ENCODE assay signal across 18 cellular contexts in the genomic region with DNA sequence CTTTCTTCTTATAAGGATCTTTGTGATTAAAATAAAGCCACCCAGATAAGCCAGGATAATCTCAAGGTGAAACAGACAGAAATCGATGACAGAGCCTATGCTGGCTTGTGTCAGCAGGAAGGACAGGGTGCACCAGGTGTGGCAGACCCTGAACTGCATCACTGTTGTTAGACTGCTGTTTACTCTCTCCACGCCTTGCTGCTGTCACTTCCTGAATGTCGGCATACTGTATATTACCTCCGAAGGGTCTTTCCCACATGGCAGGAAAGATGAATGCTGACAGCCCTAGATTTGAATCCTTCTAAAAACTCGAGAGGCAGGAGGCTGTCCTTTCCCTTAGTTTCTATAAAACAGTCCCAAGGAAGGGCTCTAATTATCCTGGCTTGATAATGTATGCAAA. TPM values are rescaled to one million over a fixed set of nuclear protein-coding genes. Genes with fewer than 3 reads are reported as not detected.
DNase-seq lines count a peak whose midpoint lies in the region; ATAC-seq, FAIRE-seq and TF ChIP-seq lines count a peak whose summit lies in the region.
"Had no signal": no experiment of that assay in that cellular context is flagged by ENCODE, and none has a peak within 500 bp of the region (broad histone marks: within the 10 kb centered on the region; RNA-seq: fewer than 3 reads in every experiment).

No MANE protein-coding gene starts in this region.

- peak overlapping the region; percentile 99 for H3K27ac ChIP-seq in OCI-LY3 (ENCODE audit: low read length)
- H3K27ac ChIP-seq: heart right ventricle had no signal

- FAIRE-seq in GM12891 (lab: Jason Lieb, UNC): peak; percentile 91
- FAIRE-seq: G401.6 had no signal

- no peak for TF ChIP-seq POLR2A in GM12891 (IDR thresholded peaks at IDR 0.05; ENCODE audit: low read depth, low read length)

- intact Hi-C loops in Right ventricle myocardium inferior (cut with DNase I): no loop called here

- peak overlapping the region; percentile 20; the same call in 1 of the 2 replicates for H3K4me3 ChIP-seq in OCI-LY3 (ENCODE audit: low read length)
- H3K4me3 ChIP-seq: heart right ventricle had no signal

- no peaks in the 10 kb centered on the region for H3K9me3 Mint-ChIP-seq in memory B cell
- H3K9me3 Mint-ChIP-seq: activated CD8-positive, alpha-beta T cell treated with anti-CD3 and anti-CD28 coated beads for 36 hours; activated T-cell treated with anti-CD3 and anti-CD28 coated beads, Interleukin-2, amount 50 U/mL, for 4 hours; effector memory CD8-positive, alpha-beta T cell had no signal

- H3K9ac ChIP-seq in OCI-LY3 (ENCODE audit: low read length): peak overlapping the region; percentile 97

- peak overlapping the region; percentile 99 for H3K27ac Mint-ChIP-seq in memory B cell
- H3K27ac Mint-ChIP-seq: activated CD8-positive, alpha-beta T cell treated with anti-CD3 and anti-CD28 coated beads for 36 hours; progenitor cell of endocrine pancreas had no signal

- no peaks in the 10 kb centered on the region for H3K36me3 ChIP-seq in OCI-LY3 (replicated peaks; ENCODE audit: low read depth, low read length)
- H3K36me3 ChIP-seq: heart right ventricle had no signal

- H3K36me3 Mint-ChIP-seq in memory B cell: peaks cover 2% of the 10 kb centered on the region

- peak overlapping the region; percentile 71 for H3K4me3 Mint-ChIP-seq in memory B cell
- H3K4me3 Mint-ChIP-seq: activated CD8-positive, alpha-beta T cell treated with anti-CD3 and anti-CD28 coated beads for 36 hours; activated T-cell treated with anti-CD3 and anti-CD28 coated beads, Interleukin-2, amount 50 U/mL, for 4 hours; effector memory CD8-positive, alpha-beta T cell had no signal

- no peak for TF ChIP-seq CTCF in OCI-LY3 (IDR thresholded peaks at IDR 0.05; ENCODE audit: low read depth, low read length)

- no peaks in the 10 kb centered on the region for H3K9me3 ChIP-seq in OCI-LY3 (ENCODE audit: insufficient read depth, low read length)
- H3K9me3 ChIP-seq: heart right ventricle had no signal

- no peaks in the 10 kb centered on the region for H3K27me3 Mint-ChIP-seq in memory B cell

- H4K20me1 ChIP-seq in OCI-LY3 (ENCODE audit: insufficient read depth, low read length): no peaks in the 10 kb centered on the region

- peaks cover 67% of the 10 kb centered on the region for H3K4me1 ChIP-seq in OCI-LY3 (ENCODE audit: low read length)
- H3K4me1 ChIP-seq: Caco-2 had no signal

- H3K79me2 ChIP-seq in OCI-LY3 (ENCODE audit: low read length): no peaks in the 10 kb centered on the region

- ATAC-seq in HG03354 (IDR thresholded peaks at IDR 0.05; ENCODE audit: poor library complexity, severe bottlenecking, unreplicated experiment) (peak; percentile 28), memory B cell (ENCODE audit: low read depth) (peak; percentile 56), Right ventricle myocardium inferior (no peak), HG03097 (IDR thresholded peaks at IDR 0.05; ENCODE audit: low FRiP score, unreplicated experiment) (no peak)
- ATAC-seq: activated CD8-positive, alpha-beta T cell treated with anti-CD3 and anti-CD28 coated beads for 36 hours; activated T-cell treated with anti-CD3 and anti-CD28 coated beads, Interleukin-2, amount 50 U/mL, for 4 hours; effector memory CD8-positive, alpha-beta T cell had no signal

- no peak for DNase-seq in GM12891 (ENCODE audit: insufficient read length, low spot score)
- peak in 1 of 2 donors; percentile 49 for DNase-seq in memory B cell (ENCODE audit: low spot score in 2 of 2)
- DNase-seq in Right ventricle myocardium inferior (ENCODE audit: missing footprints): no peak
- DNase-seq in NCI-H2196 (lab: John Stamatoyannopoulos, UW; ENCODE audit: unreplicated experiment): no peak
- DNase-seq: activated CD8-positive, alpha-beta T cell treated with anti-CD3 and anti-CD28 coated beads for 36 hours; activated naive CD4-positive, alpha-beta T cell treated with anti-CD3 and anti-CD28 coated beads, Interleukin-2, amount 50 U/mL, for 16 hours; activated T-cell treated with anti-CD3 and anti-CD28 coated beads, Interleukin-2, amount 50 U/mL, for 4 hours; Caco-2; effector memory CD8-positive, alpha-beta T cell; heart right ventricle; islet precursor cell; stimulated activated CD4-positive, alpha-beta T cell treated with anti-CD3 and anti-CD28 coated beads, Interleukin-4, amount 100 ng/mL, for 4 hours; T-helper 1 cell had no signal

- no peaks in the 10 kb centered on the region for H3K27me3 ChIP-seq in OCI-LY3 (ENCODE audit: low read depth, low read length)
- H3K27me3 ChIP-seq: heart right ventricle had no signal

- 0 out of 2 replicates have a peak overlapping the region, but pooled peaks have one; percentile 24 for H2AFZ ChIP-seq in OCI-LY3 (ENCODE audit: low read depth, low read length)

- peaks cover 64% of the 10 kb centered on the region for H3K4me1 Mint-ChIP-seq in memory B cell

- H3K4me2 ChIP-seq in OCI-LY3 (ENCODE audit: low read length): peak overlapping the region; percentile 90

TF ChIP-seq in GM12891, 5 proteins besides CTCF, POLR2A, EP300 and RAD21:
- no peak for TF ChIP-seq POU2F2 (IDR thresholded peaks at IDR 0.05; ENCODE audit: low read depth, low read length)
- no peak for TF ChIP-seq SPI1 (IDR thresholded peaks at IDR 0.05; ENCODE audit: low read depth, low read length)
- TF ChIP-seq POLR2AphosphoS5 (IDR thresholded peaks at IDR 0.05; ENCODE audit: low read depth, low read length): no peak
- TF ChIP-seq PAX5 (IDR thresholded peaks at IDR 0.05; ENCODE audit: insufficient read depth, low read length, severe bottlenecking): no peak
- no peak for TF ChIP-seq TAF1 (IDR thresholded peaks at IDR 0.05; ENCODE audit: low read depth, low read length)
TF ChIP-seq in GM12891: peak in this region for 0.

RNA-seq across cellular contexts. Expression of gene TMEM163, which starts 18.9 kb away (rescaled TPM):
- polyA plus RNA-seq in GM12891 (2012; ENCODE audit: low read depth, missing spikeins): 10.9 TPM
- 0.46 TPM for total RNA-seq in Right ventricle myocardium inferior
- total RNA-seq: activated CD8-positive, alpha-beta T cell treated with anti-CD3 and anti-CD28 coated beads for 36 hours had no signal

Comparison
In these comparisons a context has a peak if more than half of its experiments do, and no peak if none do; other contexts are left out.
1. ATAC-seq: peak in HG03354 (single experiment) and memory B cell (single experiment); none in Right ventricle myocardium inferior (single experiment) and HG03097 (single experiment).